ENCODE assay signal across 19 cellular contexts in the genomic region with DNA sequence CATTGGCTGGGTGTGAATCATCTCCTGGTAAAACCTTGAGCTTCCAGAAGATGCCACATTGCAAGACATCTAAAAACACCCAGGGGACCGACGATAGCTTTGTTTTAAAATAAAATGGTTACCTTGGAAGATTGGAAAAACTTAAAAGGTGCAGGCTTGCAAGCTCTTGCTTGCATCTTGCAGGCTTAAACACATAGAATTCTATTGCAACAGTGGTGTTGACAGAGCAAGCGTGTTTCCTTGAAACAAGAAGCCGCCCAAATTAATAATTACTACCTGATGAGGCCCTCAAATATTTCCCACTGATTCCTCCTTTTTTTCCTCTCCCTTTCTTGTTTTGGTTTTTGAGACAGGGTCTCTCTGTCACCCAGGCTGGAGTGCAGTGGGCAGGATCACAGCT.
DNase-seq lines count a peak whose midpoint lies in the region; ATAC-seq and TF ChIP-seq lines count a peak whose summit lies in the region.
"Had no signal": no experiment of that assay in that cellular context is flagged by ENCODE, and none has a peak within 500 bp of the region (broad histone marks: within the 10 kb centered on the region; RNA-seq: fewer than 3 reads in every experiment).

No MANE protein-coding gene starts in this region.

- intact Hi-C loops in left ventricle myocardium inferior (cut with micrococcal nuclease) = no loop called here
- intact Hi-C loops in right cardiac atrium (cut with DNase I) = no loop called here
- intact Hi-C loops in CD8-positive, alpha-beta T cell (cut with DNase I, micrococcal nuclease) = no loop called here

- H2AFZ ChIP-seq in hepatocyte = no peak overlapping the region

- H3K9me2 ChIP-seq in hepatocyte (replicated peaks; ENCODE audit: insufficient read depth) = no peaks in the 10 kb centered on the region

- H3K9me3 ChIP-seq in left ventricle myocardium inferior (replicated peaks) (no peaks in the 10 kb centered on the region), right cardiac atrium (ENCODE audit: control insufficient read depth, low read length) (peaks cover 6% of the 10 kb centered on the region), hepatocyte (ENCODE audit: low read depth) (no peaks in the 10 kb centered on the region)
- H3K9me3 ChIP-seq in CD8-positive, alpha-beta T cell (ENCODE audit: low read length) = no peaks in the 10 kb centered on the region
- H3K9me3 ChIP-seq: A549, BLaER1 had no signal

- no peaks in the 10 kb centered on the region for H3K9me3 Mint-ChIP-seq in CD8-positive, alpha-beta T cell
- H3K9me3 Mint-ChIP-seq: GM23338 had no signal

- DNase-seq in left ventricle myocardium inferior = no peak
- no peak for DNase-seq in right cardiac atrium
- DNase-seq in epithelial cell of esophagus (ENCODE audit: low read depth) = peak; percentile 49
- no peak for DNase-seq in hepatocyte (ENCODE audit: low spot score)
- DNase-seq in CD8-positive, alpha-beta T cell = no peak
- DNase-seq in activated CD4-positive, CD25-positive, alpha-beta regulatory T cell (lab: John Stamatoyannopoulos, UW) = no peak
- DNase-seq: Calu3; CD4-positive, alpha-beta memory T cell; DMS 273 treated with DMSO at 0.1 percent for 48 hours; DMS53; DND-41; HCEC 1CT had no signal

- H3K4me3 ChIP-seq in left ventricle myocardium inferior = no peak overlapping the region
- H3K4me3 ChIP-seq in right cardiac atrium (ENCODE audit: low read length) = no peak overlapping the region
- H3K4me3 ChIP-seq in epithelial cell of esophagus (ENCODE audit: low read length) = no peak overlapping the region
- no peak overlapping the region for H3K4me3 ChIP-seq in hepatocyte
- no peak overlapping the region for H3K4me3 ChIP-seq in CD8-positive, alpha-beta T cell (ENCODE audit: low read depth, low read length)
- H3K4me3 ChIP-seq: A549, BLaER1, GM23338 had no signal

- H3K4me1 Mint-ChIP-seq in CD8-positive, alpha-beta T cell (ENCODE audit: low read depth) = no peaks in the 10 kb centered on the region
- H3K4me1 Mint-ChIP-seq: CD4-positive, alpha-beta memory T cell; GM23338 had no signal

- H3K27ac ChIP-seq in left ventricle myocardium inferior (replicated peaks) (peak overlapping the region; percentile 41), right cardiac atrium (ENCODE audit: low read length) (no peak overlapping the region), hepatocyte (peak overlapping the region; percentile 74)
- H3K27ac ChIP-seq in CD8-positive, alpha-beta T cell (ENCODE audit: low read depth, low read length) = no peak overlapping the region
- H3K27ac ChIP-seq: 22Rv1, BLaER1, HL-60 had no signal

- H3K4me3 Mint-ChIP-seq in CD8-positive, alpha-beta T cell = no peak overlapping the region
- H3K4me3 Mint-ChIP-seq: CD4-positive, alpha-beta memory T cell; GM23338 had no signal

- 96% methylated on average over 4 of the region's 4 CpGs for WGBS in right cardiac atrium
- WGBS in hepatocyte (ENCODE audit: low lambda C conversion rate, missing lambda C conversion rate) = 96% methylated on average over 4 of the region's 4 CpGs

- H3K27me3 ChIP-seq in left ventricle myocardium inferior (ENCODE audit: low read depth) (no peaks in the 10 kb centered on the region), right cardiac atrium (ENCODE audit: control insufficient read depth, insufficient read depth) (no peaks in the 10 kb centered on the region), hepatocyte (no peaks in the 10 kb centered on the region)
- H3K27me3 ChIP-seq in CD8-positive, alpha-beta T cell (ENCODE audit: insufficient read depth, low read length) = no peaks in the 10 kb centered on the region
- H3K27me3 ChIP-seq: BLaER1 had no signal

- CTCF ChIA-PET in CD8-positive, alpha-beta T cell (lab: Charles Lee) = no interaction called here

- H3K36me3 ChIP-seq in left ventricle myocardium inferior (no peaks in the 10 kb centered on the region), hepatocyte (replicated peaks; ENCODE audit: insufficient read depth, low read depth) (no peaks in the 10 kb centered on the region)
- H3K36me3 ChIP-seq in CD8-positive, alpha-beta T cell (ENCODE audit: insufficient read depth, low read length) = no peaks in the 10 kb centered on the region
- H3K36me3 ChIP-seq: BLaER1 had no signal

- H4K20me1 ChIP-seq in hepatocyte (ENCODE audit: insufficient read depth, poor library complexity, severe bottlenecking) = no peaks in the 10 kb centered on the region
- H4K20me1 ChIP-seq: BLaER1 had no signal

- no peak overlapping the region for H3K27ac Mint-ChIP-seq in CD8-positive, alpha-beta T cell
- H3K27ac Mint-ChIP-seq: CD14-positive monocyte; CD4-positive, alpha-beta memory T cell; GM23338 had no signal

- no peak overlapping the region for H3K4me2 ChIP-seq in hepatocyte
- H3K4me2 ChIP-seq: A549, BLaER1, GM23338 had no signal

- no peak for TF ChIP-seq CTCF in left ventricle myocardium inferior (IDR thresholded peaks at IDR 0.05; ENCODE audit: borderline replicate concordance)
- no peak for TF ChIP-seq CTCF in epithelial cell of esophagus (IDR thresholded peaks at IDR 0.05; ENCODE audit: insufficient read depth, low read depth, low read length, missing control alignments)
- no peak for TF ChIP-seq CTCF in hepatocyte (IDR thresholded peaks at IDR 0.05; ENCODE audit: poor library complexity)
- TF ChIP-seq CTCF in CD8-positive, alpha-beta T cell (IDR thresholded peaks at IDR 0.05) = no peak

- H3K27me3 Mint-ChIP-seq in CD8-positive, alpha-beta T cell (ENCODE audit: low read depth) = no peaks in the 10 kb centered on the region
- H3K27me3 Mint-ChIP-seq: CD4-positive, alpha-beta memory T cell had no signal

- no peak for ATAC-seq in right cardiac atrium
- ATAC-seq in CD8-positive, alpha-beta T cell = no peak
- ATAC-seq in GM18873 (IDR thresholded peaks at IDR 0.05; ENCODE audit: low FRiP score, unreplicated experiment) = no peak
- ATAC-seq: GM23338 had no signal

- no peaks in the 10 kb centered on the region for H3K36me3 Mint-ChIP-seq in CD8-positive, alpha-beta T cell
- H3K36me3 Mint-ChIP-seq: CD14-positive monocyte; CD4-positive, alpha-beta memory T cell had no signal

- POLR2A ChIA-PET in CD8-positive, alpha-beta T cell (lab: Charles Lee) = no interaction called here

- no peaks in the 10 kb centered on the region for H3K79me2 ChIP-seq in hepatocyte

- H3K4me1 ChIP-seq in left ventricle myocardium inferior (peaks cover 24% of the 10 kb centered on the region), right cardiac atrium (ENCODE audit: control insufficient read depth, insufficient read depth, low read length) (no peaks in the 10 kb centered on the region), hepatocyte (ENCODE audit: insufficient read depth) (peaks cover 10% of the 10 kb centered on the region)
- no peaks in the 10 kb centered on the region for H3K4me1 ChIP-seq in CD8-positive, alpha-beta T cell (ENCODE audit: insufficient read depth, low read length)
- H3K4me1 ChIP-seq: BLaER1 had no signal

Comparison
In these comparisons a context has a peak if more than half of its experiments do, and no peak if none do; other contexts are left out.
1. H3K27ac ChIP-seq: peak in left ventricle myocardium inferior (single experiment) and hepatocyte (single experiment); none in right cardiac atrium (single experiment) and CD8-positive, alpha-beta T cell (single experiment).